In genomic region chr11:65895482-65895981, GRCh38 we compare ENCODE assay signal across 12 cellular contexts. TPM values are rescaled to one million over a fixed set of nuclear protein-coding genes. Genes with fewer than 3 reads are reported as not detected.
DNase-seq lines count a peak whose midpoint lies in the region; FAIRE-seq and TF ChIP-seq lines count a peak whose summit lies in the region.
"Had no signal": no experiment of that assay in that cellular context is flagged by ENCODE, and none has a peak within 500 bp of the region (broad histone marks: within the 10 kb centered on the region; RNA-seq: fewer than 3 reads in every experiment).

No MANE protein-coding gene starts in this region.

- H3K4ac ChIP-seq in neuronal stem cell (ENCODE audit: low read length) = no peak overlapping the region

- no peak overlapping the region for H2BK15ac ChIP-seq in neuronal stem cell (ENCODE audit: low read length)

- peaks cover 54% of the 10 kb centered on the region for H3K4me1 ChIP-seq in adipocyte (ENCODE audit: control insufficient read depth, insufficient read depth, low read length)
- peaks cover 14 to 15% of the 10 kb centered on the region in 2 donors for H3K4me1 ChIP-seq in neuronal stem cell (ENCODE audit: control insufficient read depth in 2 of 2, insufficient read depth in 1 of 2, low read depth in 1 of 2, low read length in 2 of 2)
- peaks cover 3 to 21% of the 10 kb centered on the region in 2 donors for H3K4me1 ChIP-seq in kidney (ENCODE audit: control insufficient read depth in 1 of 2, insufficient read depth in 1 of 2, low read depth in 1 of 2, low read length in 2 of 2)
- peaks cover 43% of the 10 kb centered on the region in 2 donors for H3K4me1 ChIP-seq in adrenal gland (replicated peaks in 1 of 2)

- H3K4me3 Mint-ChIP-seq in activated CD4-positive, alpha-beta T cell treated with anti-CD3 and anti-CD28 coated beads, Interleukin-2, amount 10 ng/mL, durations not matched to agents 7 days and 5 days = peak overlapping the region; percentile 37

- no peaks in the 10 kb centered on the region for H3K79me1 ChIP-seq in neuronal stem cell (ENCODE audit: low read depth, low read length)

- H3K4me2 ChIP-seq in neuronal stem cell (ENCODE audit: insufficient read depth, low read length, poor library complexity, severe bottlenecking) = no peak overlapping the region

- no peak overlapping the region for H3K23ac ChIP-seq in neuronal stem cell (ENCODE audit: low read depth, low read length, poor library complexity)

- H3K27ac ChIP-seq in neuronal stem cell (replicated peaks; ENCODE audit: low read length) (no peak overlapping the region), kidney (ENCODE audit: low read depth in 2 of 2, low read length in 2 of 2) (no peak overlapping the region), adrenal gland (no peak overlapping the region)
- H3K27ac ChIP-seq: upper lobe of right lung had no signal

- H3K36me3 ChIP-seq in adipocyte (ENCODE audit: control insufficient read depth, insufficient read depth, low read length, severe bottlenecking) = peaks cover 38% of the 10 kb centered on the region
- H3K36me3 ChIP-seq in neuronal stem cell (replicated peaks in 1 of 2; ENCODE audit: control insufficient read depth in 2 of 2, insufficient read depth in 2 of 2, low read length in 2 of 2) = no peaks in the 10 kb centered on the region
- H3K36me3 ChIP-seq in kidney (ENCODE audit: control insufficient read depth in 1 of 2, insufficient read depth in 2 of 2, low read length in 2 of 2) = no peaks in the 10 kb centered on the region
- no peaks in the 10 kb centered on the region for H3K36me3 ChIP-seq in adrenal gland (replicated peaks in 1 of 2)
- H3K36me3 ChIP-seq: upper lobe of right lung had no signal

- H2AFZ ChIP-seq in neuronal stem cell (ENCODE audit: low read length) = no peak overlapping the region

- no peak for FAIRE-seq in kidney (lab: Jason Lieb, UNC)

- H3K9ac ChIP-seq in adipocyte (ENCODE audit: low read length) (peak overlapping the region; percentile 91), neuronal stem cell (ENCODE audit: low read depth, low read length, poor library complexity) (no peak overlapping the region), kidney (ENCODE audit: low read length in 2 of 2) (no peak overlapping the region)

- H3K18ac ChIP-seq in neuronal stem cell (ENCODE audit: low read length) = no peak overlapping the region

- H4K91ac ChIP-seq in neuronal stem cell (ENCODE audit: low read depth, low read length, poor library complexity) = no peak overlapping the region

- H2BK5ac ChIP-seq in neuronal stem cell (ENCODE audit: low read length) = no peak overlapping the region

- no CpG with 5 or more reads among the region's 5 CpGs for WGBS in neuronal stem cell (ENCODE audit: extremely low coverage in 2 of 2, insufficient read length in 2 of 2, insufficient replicate concordance in 1 of 2), 2 donors
- 89 to 97% (median 94%) methylated on average over 3 to 5 of the region's 5 CpGs for WGBS in adrenal gland, 4 donors

- POLR2A ChIA-PET in activated CD4-positive, alpha-beta T cell treated with anti-CD3 and anti-CD28 coated beads, Interleukin-2, amount 10 ng/mL, durations not matched to agents 7 days and 5 days (lab: Charles Lee) = no interaction called here

- H3K4me1 Mint-ChIP-seq in activated CD4-positive, alpha-beta T cell treated with anti-CD3 and anti-CD28 coated beads, Interleukin-2, amount 10 ng/mL, durations not matched to agents 7 days and 5 days = peaks cover 46% of the 10 kb centered on the region

- CTCF ChIA-PET in activated CD4-positive, alpha-beta T cell treated with anti-CD3 and anti-CD28 coated beads, Interleukin-2, amount 10 ng/mL, durations not matched to agents 7 days and 5 days (lab: Charles Lee) = interaction anchor here (1.1 to 24.2 kb wide), 3 partner anchors 7 to 26 kb away, joined by 6 to 590 read pairs (median 340); partner anchors contain the start of genes CCDC85B, CFL1, CTSW and EFEMP2

- peak overlapping the region; percentile 50 for H3K27ac Mint-ChIP-seq in activated CD4-positive, alpha-beta T cell treated with anti-CD3 and anti-CD28 coated beads, Interleukin-2, amount 10 ng/mL, durations not matched to agents 7 days and 5 days

- no peaks in the 10 kb centered on the region for H3K27me3 Mint-ChIP-seq in activated CD4-positive, alpha-beta T cell treated with anti-CD3 and anti-CD28 coated beads, Interleukin-2, amount 10 ng/mL, durations not matched to agents 7 days and 5 days

- TF ChIP-seq POLR2A in adrenal gland (IDR thresholded peaks at IDR 0.05) = no peak

- H3K27me3 ChIP-seq in adipocyte (replicated peaks; ENCODE audit: control insufficient read depth, insufficient read depth, low read length) = no peaks in the 10 kb centered on the region
- H3K27me3 ChIP-seq in neuronal stem cell (ENCODE audit: control insufficient read depth in 3 of 3, insufficient read depth in 3 of 3, low read depth in 1 of 3, low read length in 3 of 3) = peaks cover 12 to 29% (median 14%) of the 10 kb centered on the region in 3 experiments
- H3K27me3 ChIP-seq in adrenal gland = no peaks in the 10 kb centered on the region
- H3K27me3 ChIP-seq: upper lobe of right lung had no signal

- H2AK5ac ChIP-seq in neuronal stem cell (ENCODE audit: low read depth, low read length) = peak overlapping the region; percentile 18

- H3K36me3 Mint-ChIP-seq in activated CD4-positive, alpha-beta T cell treated with anti-CD3 and anti-CD28 coated beads, Interleukin-2, amount 10 ng/mL, durations not matched to agents 7 days and 5 days (ENCODE audit: low read depth) = peaks cover 5% of the 10 kb centered on the region

- DNase-seq in activated CD4-positive, alpha-beta T cell treated with anti-CD3 and anti-CD28 coated beads, Interleukin-2, amount 10 ng/mL, durations not matched to agents 7 days and 5 days = no peak
- no peak for DNase-seq in activated CD4-positive, alpha-beta T cell treated with anti-CD3 and anti-CD28 coated beads for 4 hours
- DNase-seq in M059J (ENCODE audit: low read depth) (peak; percentile 63), adipocyte (ENCODE audit: low read depth) (no peak), neuronal stem cell (ENCODE audit: low spot score) (no peak), kidney (no peak), NCI-H1694 treated with DMSO at 0.1 percent for 48 hours (lab: John Stamatoyannopoulos, UW) (no peak), adrenal gland (no peak)
- DNase-seq: anterior cingulate cortex; NK-92 treated with Interleukin-12 subunit alpha and Interleukin-12 subunit beta, amount 100 ng/mL, for 24 hours; upper lobe of right lung had no signal

- H3K9me3 ChIP-seq in adipocyte (ENCODE audit: control insufficient read depth, low read length) = no peaks in the 10 kb centered on the region
- H3K9me3 ChIP-seq in neuronal stem cell (replicated peaks in 1 of 2; ENCODE audit: control insufficient read depth in 2 of 2, insufficient read depth in 1 of 2, low read depth in 1 of 2, low read length in 2 of 2) = peaks cover 0 to 2% of the 10 kb centered on the region in 2 donors
- no peaks in the 10 kb centered on the region for H3K9me3 ChIP-seq in kidney (ENCODE audit: control insufficient read depth in 1 of 2, low read length in 2 of 2)
- no peaks in the 10 kb centered on the region for H3K9me3 ChIP-seq in adrenal gland (replicated peaks in 1 of 3)
- H3K9me3 ChIP-seq: upper lobe of right lung had no signal

- intact Hi-C loops in kidney (cut with DNase I) = no loop called here
- intact Hi-C loops in adrenal gland (cut with DNase I) = no loop called here

- H3K4me3 ChIP-seq in adipocyte (ENCODE audit: low read length) = no peak overlapping the region
- no peak overlapping the region for H3K4me3 ChIP-seq in neuronal stem cell (ENCODE audit: low read length in 2 of 2)
- no peak overlapping the region for H3K4me3 ChIP-seq in kidney (ENCODE audit: low read length in 2 of 2)
- H3K4me3 ChIP-seq in adrenal gland = no peak overlapping the region
- H3K4me3 ChIP-seq: upper lobe of right lung had no signal

- H3K9me3 Mint-ChIP-seq in activated CD4-positive, alpha-beta T cell treated with anti-CD3 and anti-CD28 coated beads, Interleukin-2, amount 10 ng/mL, durations not matched to agents 7 days and 5 days = no peaks in the 10 kb centered on the region

- no peak overlapping the region for H2BK12ac ChIP-seq in neuronal stem cell (ENCODE audit: low read length)

- no peak for TF ChIP-seq CTCF in kidney (IDR thresholded peaks at IDR 0.05; ENCODE audit: borderline replicate concordance, extremely low read depth, insufficient read depth)
- no peak for TF ChIP-seq CTCF in adrenal gland (IDR thresholded peaks at IDR 0.05)

- H2BK120ac ChIP-seq in neuronal stem cell (ENCODE audit: low read depth, low read length) = no peak overlapping the region

- H3K14ac ChIP-seq in neuronal stem cell (ENCODE audit: low read length) = no peak overlapping the region

- H4K8ac ChIP-seq in neuronal stem cell (ENCODE audit: low read depth, low read length) = no peak overlapping the region

RNA-seq across cellular contexts. Expression of gene FOSL1, which starts 4.7 kb away (rescaled TPM):
- 1 to 10 TPM; 1.7 to 2.0 TPM for total RNA-seq in activated CD4-positive, alpha-beta T cell treated with anti-CD3 and anti-CD28 coated beads, Interleukin-2, amount 10 ng/mL, durations not matched to agents 7 days and 5 days
- 253 and 286 TPM in 2 replicates for total RNA-seq in M059J (2014; rRNA removed; shearing (Covaris generic))
- 2.0 TPM for polyA plus RNA-seq in neuronal stem cell (2013, experiment 1 of 2)
- 1.7 TPM for polyA plus RNA-seq in neuronal stem cell (2013, experiment 2 of 2)
- total RNA-seq in kidney (3.2 TPM), adrenal gland (10 to 100 TPM in 1 of 8 donors, 1 to 10 TPM in 7; 2.7 to 34.4 (median 4.0) TPM)
- polyA plus RNA-seq in kidney (ENCODE audit: insufficient read depth, low read depth, low replicate concordance) (0.37 TPM), adrenal gland (10 to 100 TPM; 12.0 to 32.4 (median 12.7) TPM)

RNA-seq across cellular contexts. Expression of gene CCDC85B, which starts 5.1 kb away (rescaled TPM):
- total RNA-seq in activated CD4-positive, alpha-beta T cell treated with anti-CD3 and anti-CD28 coated beads, Interleukin-2, amount 10 ng/mL, durations not matched to agents 7 days and 5 days = 10 to 100 TPM; 39.4 to 56.7 TPM
- 57.1 and 95.3 TPM in 2 replicates for total RNA-seq in M059J (2014; rRNA removed; shearing (Covaris generic))
- 10.5 TPM for polyA plus RNA-seq in neuronal stem cell (2013, experiment 1 of 2)
- 9.7 TPM for polyA plus RNA-seq in neuronal stem cell (2013, experiment 2 of 2)
- total RNA-seq in kidney = 26.1 TPM
- polyA plus RNA-seq in kidney (ENCODE audit: insufficient read depth, low read depth, low replicate concordance) = 31.8 TPM
- 100 to 1,000 TPM in 2 of 8 donors, 10 to 100 TPM in 6; 30.9 to 162 (median 66.0) TPM for total RNA-seq in adrenal gland
- polyA plus RNA-seq in adrenal gland = 100 to 1,000 TPM in 1 of 3 donors, 10 to 100 TPM in 1, under 1 TPM in 1; 0.16 to 124 (median 57.6) TPM

RNA-seq across cellular contexts. Expression of gene FIBP, which starts 7.3 kb away (rescaled TPM):
- 100 to 1,000 TPM in 1 of 2 experiments, 10 to 100 TPM in 1; 94.7 to 112 TPM for total RNA-seq in activated CD4-positive, alpha-beta T cell treated with anti-CD3 and anti-CD28 coated beads, Interleukin-2, amount 10 ng/mL, durations not matched to agents 7 days and 5 days
- total RNA-seq in M059J (2014; rRNA removed; shearing (Covaris generic)) = 149 and 165 TPM in 2 replicates
- polyA plus RNA-seq in neuronal stem cell (2013, experiment 1 of 2) = 53.9 TPM
- 51.6 TPM for polyA plus RNA-seq in neuronal stem cell (2013, experiment 2 of 2)
- 58.0 TPM for total RNA-seq in kidney
- 105 TPM for polyA plus RNA-seq in kidney (ENCODE audit: insufficient read depth, low read depth, low replicate concordance)
- total RNA-seq in adrenal gland = 100 to 1,000 TPM in 2 of 8 donors, 10 to 100 TPM in 6; 57.9 to 183 (median 72.5) TPM
- polyA plus RNA-seq in adrenal gland = 10 to 100 TPM; 71.3 to 87.4 (median 72.5) TPM

RNA-seq across cellular contexts. Expression of gene CTSW, which starts 15.9 kb away (rescaled TPM):
- total RNA-seq in activated CD4-positive, alpha-beta T cell treated with anti-CD3 and anti-CD28 coated beads, Interleukin-2, amount 10 ng/mL, durations not matched to agents 7 days and 5 days = 10 to 100 TPM; 22.9 to 23.6 TPM
- 0.49 and 1.5 TPM in 2 replicates for total RNA-seq in M059J (2014; rRNA removed; shearing (Covaris generic))
- polyA plus RNA-seq in neuronal stem cell (2013, experiment 1 of 2) = not detected
- polyA plus RNA-seq in neuronal stem cell (2013, experiment 2 of 2) = not detected
- 3.9 TPM for total RNA-seq in kidney
- polyA plus RNA-seq in kidney (ENCODE audit: insufficient read depth, low read depth, low replicate concordance) = 1.3 TPM
- 1 to 10 TPM in 3 of 8 donors, under 1 TPM in 3, not detected in 2; 0.28 to 3.4 (median 0.94) TPM for total RNA-seq in adrenal gland
- 1 to 10 TPM in 2 of 3 donors, under 1 TPM in 1; 0.88 to 4.8 (median 2.9) TPM for polyA plus RNA-seq in adrenal gland
- total RNA-seq: kidney epithelial cell had no signal

RNA-seq across cellular contexts. Expression of gene EFEMP2, which starts 22.9 kb away (rescaled TPM):
- 1 to 10 TPM; 9.0 to 9.7 TPM for total RNA-seq in activated CD4-positive, alpha-beta T cell treated with anti-CD3 and anti-CD28 coated beads, Interleukin-2, amount 10 ng/mL, durations not matched to agents 7 days and 5 days
- total RNA-seq in M059J (2014; rRNA removed; shearing (Covaris generic)) = 14.4 and 25.3 TPM in 2 replicates
- 44.5 TPM for polyA plus RNA-seq in neuronal stem cell (2013, experiment 1 of 2)
- polyA plus RNA-seq in neuronal stem cell (2013, experiment 2 of 2) = 44.0 TPM
- total RNA-seq in kidney (64.2 TPM), adrenal gland (100 to 1,000 TPM in 2 of 8 donors, 10 to 100 TPM in 6; 34.4 to 111 (median 63.6) TPM)
- polyA plus RNA-seq in kidney (ENCODE audit: insufficient read depth, low read depth, low replicate concordance) (60.0 TPM), adrenal gland (100 to 1,000 TPM in 1 of 3 donors, 10 to 100 TPM in 2; 20.3 to 156 (median 92.9) TPM)
